ENCODE assay signal across 8 cellular contexts in genomic region chr11:287821-288327, GRCh38. TPM values are rescaled to one million over a fixed set of nuclear protein-coding genes. Genes with fewer than 3 reads are reported as not detected.
DNase-seq lines count a peak whose midpoint lies in the region; ATAC-seq and TF ChIP-seq lines count a peak whose summit lies in the region.

No MANE protein-coding gene starts in this region.

- peaks cover 1% of the 10 kb centered on the region for H3K27me3 ChIP-seq in CD4-positive, CD25-positive, alpha-beta regulatory T cell (ENCODE audit: control insufficient read depth, insufficient read depth, low read length)
- H3K27me3 ChIP-seq in SJCRH30, result peaks cover 26% of the 10 kb centered on the region
- peaks cover 10% of the 10 kb centered on the region for H3K27me3 ChIP-seq in colonic mucosa
- peaks cover 43% of the 10 kb centered on the region for H3K27me3 ChIP-seq in mucosa of stomach (ENCODE audit: control insufficient read depth, insufficient read depth, low read length)
- H3K27me3 ChIP-seq in vagina, result no peaks in the 10 kb centered on the region

- H3K4me3 ChIP-seq in CD4-positive, CD25-positive, alpha-beta regulatory T cell (ENCODE audit: low read depth, low read length), result peak overlapping the region; percentile 66
- H3K4me3 ChIP-seq in SJCRH30 (peak overlapping the region; percentile 71; the same call in 1 of the 2 replicates), colonic mucosa (peak overlapping the region; percentile 73), mucosa of stomach (ENCODE audit: low read length) (peak overlapping the region; percentile 25), vagina (peak overlapping the region; percentile 73)

- H3K4me3 Mint-ChIP-seq in CD4-positive, CD25-positive, alpha-beta regulatory T cell, result peak overlapping the region; percentile 86 to 98 (median 96)

- peaks cover 23% of the 10 kb centered on the region for H3K4me1 ChIP-seq in CD4-positive, CD25-positive, alpha-beta regulatory T cell (ENCODE audit: control insufficient read depth, insufficient read depth, low read length, poor library complexity, severe bottlenecking)
- H3K4me1 ChIP-seq in SJCRH30 (peaks cover 6% of the 10 kb centered on the region; the same call in 1 of the 2 replicates), colonic mucosa (no peaks in the 10 kb centered on the region), mucosa of stomach (ENCODE audit: control insufficient read depth, insufficient read depth, low read length) (peaks cover 12% of the 10 kb centered on the region), vagina (peaks cover 19% of the 10 kb centered on the region)

- no peaks in the 10 kb centered on the region for H3K9me3 ChIP-seq in CD4-positive, CD25-positive, alpha-beta regulatory T cell (ENCODE audit: control insufficient read depth in 2 of 2, low read length in 2 of 2)
- H3K9me3 ChIP-seq in SJCRH30 (replicated peaks) (no peaks in the 10 kb centered on the region), colonic mucosa (no peaks in the 10 kb centered on the region), mucosa of stomach (ENCODE audit: control insufficient read depth, low read length) (no peaks in the 10 kb centered on the region), vagina (no peaks in the 10 kb centered on the region)

- ATAC-seq in CD4-positive, CD25-positive, alpha-beta regulatory T cell (ENCODE audit: low read depth in 2 of 2), result peak; percentile 18 to 34
- ATAC-seq in HG02678 (IDR thresholded peaks at IDR 0.05; ENCODE audit: unreplicated experiment), result no peak

- peak in 1 of 3 donors; percentile 36 for DNase-seq in CD4-positive, CD25-positive, alpha-beta regulatory T cell
- no peak for DNase-seq in SJCRH30
- DNase-seq in colonic mucosa, result no peak
- DNase-seq in vagina (ENCODE audit: extremely low spot score in 2 of 2), result no peak
- DNase-seq in NCI-H2171 treated with DMSO at 0.1 percent for 48 hours (lab: John Stamatoyannopoulos, UW), result no peak
- no peak for DNase-seq in mucosa of gallbladder (ENCODE audit: low spot score)

- H3K36me3 Mint-ChIP-seq in CD4-positive, CD25-positive, alpha-beta regulatory T cell, result peaks cover 2% of the 10 kb centered on the region

- peaks cover 0 to 44% (median 5%) of the 10 kb centered on the region in 4 donors for H3K4me1 Mint-ChIP-seq in CD4-positive, CD25-positive, alpha-beta regulatory T cell

- no peak for TF ChIP-seq POLR2A in vagina (IDR thresholded peaks at IDR 0.05)

- TF ChIP-seq CTCF in colonic mucosa (IDR thresholded peaks at IDR 0.05) (no peak), vagina (IDR thresholded peaks at IDR 0.05) (no peak)

- H3K36me3 ChIP-seq in CD4-positive, CD25-positive, alpha-beta regulatory T cell (ENCODE audit: control insufficient read depth, insufficient read depth, low read length), result no peaks in the 10 kb centered on the region
- H3K36me3 ChIP-seq in SJCRH30 (no peaks in the 10 kb centered on the region), colonic mucosa (no peaks in the 10 kb centered on the region), mucosa of stomach (ENCODE audit: control insufficient read depth, insufficient read depth, low read length) (no peaks in the 10 kb centered on the region), vagina (no peaks in the 10 kb centered on the region)

- H3K9me3 Mint-ChIP-seq in CD4-positive, CD25-positive, alpha-beta regulatory T cell, result no peaks in the 10 kb centered on the region

- peak overlapping the region; percentile 88 to 92 (median 89) for H3K27ac Mint-ChIP-seq in CD4-positive, CD25-positive, alpha-beta regulatory T cell

- peak overlapping the region; percentile 79 for H3K27ac ChIP-seq in CD4-positive, CD25-positive, alpha-beta regulatory T cell (ENCODE audit: insufficient read depth, low read length, poor library complexity, severe bottlenecking)
- H3K27ac ChIP-seq in SJCRH30 (no peak overlapping the region), colonic mucosa (no peak overlapping the region), vagina (no peak overlapping the region)

- intact Hi-C loops in colonic mucosa (cut with DNase I) (no loop called here), vagina (cut with DNase I) (no loop called here)

- peaks cover 29% of the 10 kb centered on the region for H3K27me3 Mint-ChIP-seq in CD4-positive, CD25-positive, alpha-beta regulatory T cell

- H3K9ac ChIP-seq in colonic mucosa (ENCODE audit: low read depth in 2 of 2, low read length in 2 of 2), result peak overlapping the region; percentile 76 to 77
- H3K9ac ChIP-seq in mucosa of stomach (ENCODE audit: low read length), result peak overlapping the region; percentile 43

RNA-seq across cellular contexts. Expression of gene PGGHG, which starts 1.1 kb away (rescaled TPM):
- total RNA-seq in CD4-positive, CD25-positive, alpha-beta regulatory T cell, result 188 TPM
- 1 to 10 TPM; 1.5 to 2.9 (median 2.5) TPM for polyA plus RNA-seq in CD4-positive, CD25-positive, alpha-beta regulatory T cell
- 4.7 and 8.5 TPM in 2 replicates for total RNA-seq in SJCRH30 (2014; rRNA removed; shearing (Covaris generic))
- total RNA-seq in colonic mucosa (10 to 100 TPM; 10.6 to 12.9 TPM), vagina (46.7 TPM), mucosa of gallbladder (42.8 TPM)

RNA-seq across cellular contexts. Expression of gene NLRP6, which starts 9.7 kb away (rescaled TPM):
- total RNA-seq in CD4-positive, CD25-positive, alpha-beta regulatory T cell, result 1.8 TPM
- 1 to 10 TPM in 3 of 4 donors, under 1 TPM in 1; 0.36 to 4.0 (median 2.4) TPM for polyA plus RNA-seq in CD4-positive, CD25-positive, alpha-beta regulatory T cell
- total RNA-seq in SJCRH30 (2014; rRNA removed; shearing (Covaris generic)), result not detected in 2 replicates
- under 1 TPM; 0.17 to 0.72 TPM for total RNA-seq in colonic mucosa
- 0.49 TPM for total RNA-seq in vagina
- total RNA-seq in mucosa of gallbladder, result 0.69 TPM

RNA-seq across cellular contexts. Expression of gene IFITM5, which starts 11.5 kb away (rescaled TPM):
- total RNA-seq in CD4-positive, CD25-positive, alpha-beta regulatory T cell, result not detected
- polyA plus RNA-seq in CD4-positive, CD25-positive, alpha-beta regulatory T cell, result not detected
- total RNA-seq in SJCRH30 (2014; rRNA removed; shearing (Covaris generic)), result not detected in 2 replicates
- total RNA-seq in colonic mucosa, result not detected
- not detected for total RNA-seq in vagina
- not detected for total RNA-seq in mucosa of gallbladder

RNA-seq across cellular contexts. Expression of gene IFITM2, which starts 19.7 kb away (rescaled TPM):
- total RNA-seq in CD4-positive, CD25-positive, alpha-beta regulatory T cell, result 376 TPM
- polyA plus RNA-seq in CD4-positive, CD25-positive, alpha-beta regulatory T cell, result 1,000 to 10,000 TPM; 1,701 to 2,097 (median 1,858) TPM
- 38.4 and 40.0 TPM in 2 replicates for total RNA-seq in SJCRH30 (2014; rRNA removed; shearing (Covaris generic))
- 100 to 1,000 TPM in 1 of 2 donors, 10 to 100 TPM in 1; 74.1 to 115 TPM for total RNA-seq in colonic mucosa
- total RNA-seq in vagina, result 780 TPM
- total RNA-seq in mucosa of gallbladder, result 129 TPM

RNA-seq across cellular contexts. Expression of gene IFITM1, which starts 26.0 kb away (rescaled TPM):
- 320 TPM for total RNA-seq in CD4-positive, CD25-positive, alpha-beta regulatory T cell
- polyA plus RNA-seq in CD4-positive, CD25-positive, alpha-beta regulatory T cell, result 1,000 to 10,000 TPM; 1,249 to 1,544 (median 1,415) TPM
- total RNA-seq in SJCRH30 (2014; rRNA removed; shearing (Covaris generic)), result 4.9 and 7.4 TPM in 2 replicates
- total RNA-seq in colonic mucosa (100 to 1,000 TPM in 1 of 2 donors, 10 to 100 TPM in 1; 63.3 to 101 TPM), vagina (379 TPM), mucosa of gallbladder (55.4 TPM)
